10 cellular contexts compared by ENCODE assay signal in the genomic region with DNA sequence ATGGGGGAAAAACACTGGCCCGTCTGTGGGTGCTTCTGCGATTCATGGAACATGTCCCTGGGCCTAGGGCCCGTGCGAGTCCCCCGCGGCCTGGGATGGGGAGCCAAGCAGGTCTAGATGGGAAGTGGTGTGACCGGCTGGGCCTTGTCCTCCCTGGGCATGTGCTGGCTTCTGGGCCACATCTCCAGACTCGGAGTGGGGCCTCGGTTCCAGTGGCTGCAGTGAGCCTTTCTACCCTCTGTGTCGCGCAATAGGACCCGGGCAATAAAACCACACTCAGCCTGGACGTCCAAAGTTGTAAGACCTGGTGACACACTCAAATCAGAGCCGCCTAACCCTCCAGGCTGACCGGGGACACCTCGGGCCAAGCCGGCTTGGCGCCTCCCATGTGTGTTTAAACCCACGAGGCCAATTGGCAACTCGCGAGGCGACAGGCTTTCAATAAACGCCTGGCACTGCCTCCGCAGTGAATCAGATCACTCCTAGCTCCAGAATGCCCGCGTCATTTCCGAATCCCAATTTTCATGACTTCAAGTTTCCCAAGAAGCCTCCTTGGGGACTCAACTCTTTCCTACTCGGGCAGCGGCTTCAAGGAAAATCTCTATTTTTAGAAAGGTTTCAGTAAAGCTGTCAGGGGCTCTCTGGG.
A peak's percentile ranks its signal among the peaks of the same experiment; 100 is the strongest.
DNase-seq lines count a peak whose midpoint lies in the region; ATAC-seq and TF ChIP-seq lines count a peak whose summit lies in the region.
"Had no signal": no experiment of that assay in that cellular context is flagged by ENCODE, and none has a peak within 500 bp of the region (broad histone marks: within the 10 kb centered on the region; RNA-seq: fewer than 3 reads in every experiment).

No MANE protein-coding gene starts in this region.

- ATAC-seq in GM19023 (IDR thresholded peaks at IDR 0.05; ENCODE audit: unreplicated experiment) (no peak), GM21381 (IDR thresholded peaks at IDR 0.05; ENCODE audit: unreplicated experiment) (no peak)

- H3K4me3 ChIP-seq in muscle layer of duodenum (ENCODE audit: low read depth in 1 of 2, low read length in 2 of 2), result peak overlapping the region in 1 of 2 donors; percentile 33
- no peak overlapping the region for H3K4me3 ChIP-seq in tibial artery

- DNase-seq in T-helper 2 cell treated with Interferon-gamma antibody and Interleukin-4, amounts not matched to agents 5 μg/mL and 100 μg/mL, for 36 hours (ENCODE audit: low spot score), result no peak
- no peak for DNase-seq in T-helper 2 cell
- peak; percentile 94 for DNase-seq in fibroblast of peridontal ligament (ENCODE audit: extremely low read depth)
- peak; percentile 98 to 99 for DNase-seq in tibial artery
- DNase-seq in RKO (ENCODE audit: low spot score), result no peak
- DNase-seq: activated T-cell treated with anti-CD3 and anti-CD28 coated beads, Interleukin-2, amount 50 U/mL, for 4 hours; Karpas-422 had no signal

- H3K36me3 Mint-ChIP-seq in T-helper 2 cell treated with Interferon-gamma antibody and Interleukin-4, amounts not matched to agents 5 μg/mL and 100 μg/mL, for 36 hours (ENCODE audit: low read depth), result peaks cover 40% of the 10 kb centered on the region

- H3K36me3 ChIP-seq in muscle layer of duodenum (ENCODE audit: control insufficient read depth in 1 of 2, insufficient read depth in 2 of 2, low read length in 2 of 2) (peaks cover 25 to 29% of the 10 kb centered on the region in 2 donors), tibial artery (peaks cover 7 to 50% (median 32%) of the 10 kb centered on the region in 3 donors)

- no peaks in the 10 kb centered on the region for H3K9me3 Mint-ChIP-seq in T-helper 2 cell treated with Interferon-gamma antibody and Interleukin-4, amounts not matched to agents 5 μg/mL and 100 μg/mL, for 36 hours
- H3K9me3 Mint-ChIP-seq: activated T-cell treated with anti-CD3 and anti-CD28 coated beads, Interleukin-2, amount 50 U/mL, for 4 hours had no signal

- H3K9me3 ChIP-seq in muscle layer of duodenum (ENCODE audit: control insufficient read depth in 1 of 2, low read length in 2 of 2) (no peaks in the 10 kb centered on the region), tibial artery (no peaks in the 10 kb centered on the region)

- no peaks in the 10 kb centered on the region for H3K27me3 Mint-ChIP-seq in T-helper 2 cell treated with Interferon-gamma antibody and Interleukin-4, amounts not matched to agents 5 μg/mL and 100 μg/mL, for 36 hours (ENCODE audit: low read depth)

- H3K27ac Mint-ChIP-seq in T-helper 2 cell treated with Interferon-gamma antibody and Interleukin-4, amounts not matched to agents 5 μg/mL and 100 μg/mL, for 36 hours, result peak overlapping the region; percentile 78

- H3K4me1 ChIP-seq in muscle layer of duodenum (ENCODE audit: control insufficient read depth in 1 of 2, insufficient read depth in 2 of 2, low read length in 2 of 2), result peaks cover 7 to 11% of the 10 kb centered on the region in 2 donors
- peaks cover 19 to 31% (median 24%) of the 10 kb centered on the region in 4 donors for H3K4me1 ChIP-seq in tibial artery

- H3K27me3 ChIP-seq in muscle layer of duodenum (ENCODE audit: low read depth, low read length) (no peaks in the 10 kb centered on the region), tibial artery (no peaks in the 10 kb centered on the region)

- TF ChIP-seq CTCF in tibial artery (IDR thresholded peaks at IDR 0.05), result no peak

- peak overlapping the region; percentile 83 for H3K27ac ChIP-seq in muscle layer of duodenum (ENCODE audit: low read length)
- peak overlapping the region; percentile 82 to 86 for H3K27ac ChIP-seq in tibial artery

- peak overlapping the region; percentile 45 for H3K4me3 Mint-ChIP-seq in T-helper 2 cell treated with Interferon-gamma antibody and Interleukin-4, amounts not matched to agents 5 μg/mL and 100 μg/mL, for 36 hours

- peaks cover 34% of the 10 kb centered on the region for H3K4me1 Mint-ChIP-seq in T-helper 2 cell treated with Interferon-gamma antibody and Interleukin-4, amounts not matched to agents 5 μg/mL and 100 μg/mL, for 36 hours (ENCODE audit: low read depth)

- intact Hi-C loops in tibial artery (cut with DNase I; ENCODE audit: low total_unique reads), result loop anchor here (2.0 kb wide), 1 partner anchor 135 kb away; no protein-coding TSS in a partner anchor

Comparison
In these comparisons a context has a peak if more than half of its experiments do, and no peak if none do; other contexts are left out.
1. DNase-seq: peak in fibroblast of peridontal ligament (single experiment) and tibial artery (2 of 2); none in T-helper 2 cell treated with Interferon-gamma antibody and Interleukin-4, amounts not matched to agents 5 μg/mL and 100 μg/mL, for 36 hours (single experiment), T-helper 2 cell (0 of 5) and RKO (single experiment).